Comparison of ENCODE assay signal across 2 cellular contexts in genomic region chr10:11795101-11795920, GRCh38.
TF ChIP-seq lines count a peak whose summit lies in the region.

No MANE protein-coding gene starts in this region.

TF ChIP-seq in IMR-90, 13 proteins besides CTCF, POLR2A, EP300 and RAD21:
- TF ChIP-seq CEBPB (IDR thresholded peaks at IDR 0.05; ENCODE audit: low read depth, low read length) (no peak), SMC3 (IDR thresholded peaks at IDR 0.05; ENCODE audit: low read depth, low read length) (no peak), MAFK (IDR thresholded peaks at IDR 0.05; ENCODE audit: low read depth, low read length) (no peak), USF2 (IDR thresholded peaks at IDR 0.05; ENCODE audit: low read depth, low read length) (no peak), RFX5 (IDR thresholded peaks at IDR 0.05; ENCODE audit: low read depth, low read length) (no peak), MXI1 (IDR thresholded peaks at IDR 0.05; ENCODE audit: borderline replicate concordance, low read depth, low read length) (no peak), RCOR1 (IDR thresholded peaks at IDR 0.05; ENCODE audit: insufficient replicate concordance, low read length) (no peak), FOS (IDR thresholded peaks at IDR 0.05; ENCODE audit: low read depth, low read length) (no peak), BHLHE40 (IDR thresholded peaks at IDR 0.05; ENCODE audit: low read depth, low read length) (no peak)

TF ChIP-seq in H1, 55 proteins besides CTCF, POLR2A, EP300 and RAD21:
- TF ChIP-seq SIRT6 (IDR thresholded peaks at IDR 0.05; ENCODE audit: low read length) (no peak), SRF (IDR thresholded peaks at IDR 0.05; ENCODE audit: low read depth, low read length) (no peak), KDM1A (IDR thresholded peaks at IDR 0.05; ENCODE audit: borderline replicate concordance, low read length) (no peak), SIX5 (IDR thresholded peaks at IDR 0.05; ENCODE audit: low read depth, low read length) (no peak), CEBPB (IDR thresholded peaks at IDR 0.05; ENCODE audit: low read depth, low read length) (no peak), RNF2 (IDR thresholded peaks at IDR 0.05; ENCODE audit: borderline replicate concordance, low read depth, low read length, missing control alignments, poor library complexity, severe bottlenecking) (no peak), SP4 (IDR thresholded peaks at IDR 0.05; ENCODE audit: low read length) (no peak), GABPA (IDR thresholded peaks at IDR 0.05; ENCODE audit: borderline replicate concordance, insufficient read depth, low read length) (no peak), EZH2 (IDR thresholded peaks at IDR 0.05; ENCODE audit: low read depth, low read length, severe bottlenecking) (no peak), PHF8 (conservative IDR thresholded peaks at IDR 0.05; ENCODE audit: low read depth, low read length) (no peak), SIN3A (conservative IDR thresholded peaks at IDR 0.05 in 1 of 2, IDR thresholded peaks at IDR 0.05 in 1 of 2; ENCODE audit: low read depth in 1 of 2, low read length in 2 of 2) (no peak), CHD2 (IDR thresholded peaks at IDR 0.05; ENCODE audit: low read length) (no peak), RXRA (IDR thresholded peaks at IDR 0.05; ENCODE audit: insufficient read depth, low read depth, low read length) (no peak), CTBP2 (IDR thresholded peaks at IDR 0.05; ENCODE audit: borderline replicate concordance, insufficient read depth, insufficient read length, low read length) (no peak), ZNF274 (IDR thresholded peaks at IDR 0.05; ENCODE audit: borderline replicate concordance, extremely low read depth, low read length) (no peak), USF2 (IDR thresholded peaks at IDR 0.05; ENCODE audit: low read length) (no peak), RFX5 (IDR thresholded peaks at IDR 0.05; ENCODE audit: borderline replicate concordance, low read depth, low read length) (no peak)
